8 cellular contexts compared by ENCODE assay signal in the genomic region with DNA sequence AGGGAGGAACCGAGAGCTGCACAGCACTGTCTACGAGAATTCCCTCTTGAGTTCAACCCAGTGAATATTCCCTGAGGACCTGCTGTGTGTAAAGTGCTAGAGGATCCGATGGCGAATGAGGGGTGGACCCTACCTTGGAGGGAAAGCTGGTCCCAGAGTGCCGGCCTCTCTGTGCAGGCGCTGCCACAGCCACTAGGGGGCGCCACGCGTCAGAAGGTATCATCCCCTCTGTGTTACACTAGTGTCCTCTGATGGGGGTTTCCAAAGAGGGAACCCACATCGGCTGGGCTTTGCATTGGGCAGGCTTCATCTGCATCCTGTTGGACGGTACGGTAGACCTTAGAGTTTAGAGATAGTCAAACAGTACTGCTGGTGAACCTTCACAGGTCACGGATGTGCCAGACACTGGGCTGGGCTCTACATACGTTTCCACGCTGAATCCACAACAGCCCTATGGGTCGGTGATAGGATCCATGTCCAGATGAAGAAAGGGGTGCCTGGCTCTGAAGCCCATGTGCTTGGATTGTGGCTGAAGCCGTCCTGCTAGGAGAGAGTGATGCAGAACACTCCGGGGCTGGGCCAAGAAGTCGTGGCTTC. TPM values are rescaled to one million over a fixed set of nuclear protein-coding genes. Genes with fewer than 3 reads are reported as not detected.
DNase-seq lines count a peak whose midpoint lies in the region; ATAC-seq and TF ChIP-seq lines count a peak whose summit lies in the region.

No MANE protein-coding gene starts in this region.

- H4K20me1 ChIP-seq in HCT116 (ENCODE audit: insufficient read depth) = no peaks in the 10 kb centered on the region

- TF ChIP-seq POLR2A in HCT116 (IDR thresholded peaks at IDR 0.05; ENCODE audit: borderline replicate concordance, extremely low read depth, insufficient read depth, insufficient read length) = no peak

- RAD21 ChIA-PET in HCT116 (lab: Charles Lee; ENCODE audit: low non-redundant PET in 1 of 2, low total read pairs in 2 of 2, uncharacterized antibody in 2 of 2, unreplicated experiment in 2 of 2) = no interaction called here

- no TSS peak for BruUV-seq in HCT116 (replicated peaks; lab: Mats Ljungman, UMichigan)

- POLR2A ChIA-PET in HCT116 (lab: Charles Lee) = no interaction called here

- CTCF ChIA-PET in HCT116 (lab: Charles Lee) = interaction anchor here (0.6 to 1.2 kb wide), 3 partner anchors 10 to 16 kb away, joined by 3 to 11 read pairs (median 3); no protein-coding TSS in a partner anchor

- no peak overlapping the region for H2AFZ ChIP-seq in HCT116 (ENCODE audit: low read depth, low read length, poor library complexity, severe bottlenecking)

- no peak overlapping the region for H3K4me3 ChIP-seq in HCT116 (replicated peaks in 1 of 2; ENCODE audit: low read depth in 1 of 2, low read length in 2 of 2)

- no peaks in the 10 kb centered on the region for H3K4me1 ChIP-seq in HCT116 (ENCODE audit: control insufficient read depth in 1 of 2, insufficient read depth in 2 of 2, low read length in 2 of 2)

- H3K9me3 Mint-ChIP-seq in CD14-positive monocyte = no peaks in the 10 kb centered on the region
- no peaks in the 10 kb centered on the region for H3K9me3 Mint-ChIP-seq in T-helper 1 cell treated with Interleukin-12 subunit alpha and Interleukin-12 subunit beta and Interleukin-4 antibody, amounts not matched to agents 30 μg/mL and 1 μg/mL, for 36 hours
- H3K9me3 Mint-ChIP-seq in activated naive CD8-positive, alpha-beta T cell treated with anti-CD3 and anti-CD28 coated beads, Interleukin-2, amount 50 U/mL, for 24 hours = no peaks in the 10 kb centered on the region

- H3K36me3 ChIP-seq in HCT116 (ENCODE audit: control insufficient read depth in 1 of 2, insufficient read depth in 2 of 2, low read length in 2 of 2) = peaks cover 0 to 10% of the 10 kb centered on the region in 2 experiments; a peak in 1 of 4 replicates

- no peaks in the 10 kb centered on the region for H3K9me2 ChIP-seq in HCT116 (ENCODE audit: insufficient read depth)

- DNase-seq in CD14-positive monocyte (ENCODE audit: low spot score) (no peak), HCT116 (ENCODE audit: low read depth, low spot score) (peak; percentile 1), iPS-NIHi7 (ENCODE audit: extremely low spot score) (peak; percentile 93), cortex of kidney (lab: John Stamatoyannopoulos, UW) (no peak)
- peak; percentile 83 for DNase-seq in activated naive CD8-positive, alpha-beta T cell treated with anti-CD3 and anti-CD28 coated beads, Interleukin-2, amount 50 U/mL, for 24 hours
- peak; percentile 52 to 73 for DNase-seq in stimulated activated CD4-positive, alpha-beta T cell treated with anti-CD3 and anti-CD28 coated beads, Interleukin-4, amount 100 ng/mL, for 4 hours

- H3K27ac ChIP-seq in HCT116 (ENCODE audit: low read depth, low read length) = no peak overlapping the region

- H3K4me1 Mint-ChIP-seq in CD14-positive monocyte = peaks cover 7% of the 10 kb centered on the region
- H3K4me1 Mint-ChIP-seq in T-helper 1 cell treated with Interleukin-12 subunit alpha and Interleukin-12 subunit beta and Interleukin-4 antibody, amounts not matched to agents 30 μg/mL and 1 μg/mL, for 36 hours (ENCODE audit: low read depth) = peaks cover 10% of the 10 kb centered on the region
- H3K4me1 Mint-ChIP-seq in activated naive CD8-positive, alpha-beta T cell treated with anti-CD3 and anti-CD28 coated beads, Interleukin-2, amount 50 U/mL, for 24 hours = peaks cover 3% of the 10 kb centered on the region

- H3K27ac Mint-ChIP-seq in CD14-positive monocyte = peak overlapping the region in 2 of 7 donors; percentile 46 to 48
- H3K27ac Mint-ChIP-seq in T-helper 1 cell treated with Interleukin-12 subunit alpha and Interleukin-12 subunit beta and Interleukin-4 antibody, amounts not matched to agents 30 μg/mL and 1 μg/mL, for 36 hours = peak overlapping the region; percentile 65
- H3K27ac Mint-ChIP-seq in activated naive CD8-positive, alpha-beta T cell treated with anti-CD3 and anti-CD28 coated beads, Interleukin-2, amount 50 U/mL, for 24 hours = no peak overlapping the region

- no peak overlapping the region for H3K4me2 ChIP-seq in HCT116 (ENCODE audit: low read length)

- no peaks in the 10 kb centered on the region for H3K9me3 ChIP-seq in HCT116 (ENCODE audit: control insufficient read depth in 1 of 2, insufficient read depth in 1 of 2, low read depth in 1 of 2, low read length in 2 of 2)

- H3K36me3 Mint-ChIP-seq in CD14-positive monocyte = peaks cover 92 to 98% of the 10 kb centered on the region in 2 donors
- peaks cover 51% of the 10 kb centered on the region for H3K36me3 Mint-ChIP-seq in T-helper 1 cell treated with Interleukin-12 subunit alpha and Interleukin-12 subunit beta and Interleukin-4 antibody, amounts not matched to agents 30 μg/mL and 1 μg/mL, for 36 hours (ENCODE audit: low read depth)
- peaks cover 6% of the 10 kb centered on the region for H3K36me3 Mint-ChIP-seq in activated naive CD8-positive, alpha-beta T cell treated with anti-CD3 and anti-CD28 coated beads, Interleukin-2, amount 50 U/mL, for 24 hours (ENCODE audit: low read depth)

- no peak overlapping the region for H3K9ac ChIP-seq in HCT116 (ENCODE audit: low read length)

- intact Hi-C loops in CD14-positive monocyte (cut with micrococcal nuclease) (no loop called here), HCT116 (cut with micrococcal nuclease) (no loop called here)

- ATAC-seq in HCT116 (peak; percentile 92), HG02970 (IDR thresholded peaks at IDR 0.05; ENCODE audit: low FRiP score, unreplicated experiment) (no peak)
- ATAC-seq in activated naive CD8-positive, alpha-beta T cell treated with anti-CD3 and anti-CD28 coated beads, Interleukin-2, amount 50 U/mL, for 24 hours = peak; percentile 67

- TF ChIP-seq RAD21 in HCT116 (IDR thresholded peaks at IDR 0.05; ENCODE audit: low read depth) = peak; percentile 54

- H3K4me3 Mint-ChIP-seq in CD14-positive monocyte = no peak overlapping the region
- no peak overlapping the region for H3K4me3 Mint-ChIP-seq in T-helper 1 cell treated with Interleukin-12 subunit alpha and Interleukin-12 subunit beta and Interleukin-4 antibody, amounts not matched to agents 30 μg/mL and 1 μg/mL, for 36 hours
- no peak overlapping the region for H3K4me3 Mint-ChIP-seq in activated naive CD8-positive, alpha-beta T cell treated with anti-CD3 and anti-CD28 coated beads, Interleukin-2, amount 50 U/mL, for 24 hours

- peaks cover 0 to 3% (median 0%) of the 10 kb centered on the region in 3 donors for H3K27me3 Mint-ChIP-seq in CD14-positive monocyte (ENCODE audit: low read depth in 3 of 3)
- H3K27me3 Mint-ChIP-seq in T-helper 1 cell treated with Interleukin-12 subunit alpha and Interleukin-12 subunit beta and Interleukin-4 antibody, amounts not matched to agents 30 μg/mL and 1 μg/mL, for 36 hours (ENCODE audit: low read depth) = no peaks in the 10 kb centered on the region
- no peaks in the 10 kb centered on the region for H3K27me3 Mint-ChIP-seq in activated naive CD8-positive, alpha-beta T cell treated with anti-CD3 and anti-CD28 coated beads, Interleukin-2, amount 50 U/mL, for 24 hours

- no peaks in the 10 kb centered on the region for H3K79me2 ChIP-seq in HCT116 (ENCODE audit: insufficient read depth, low read length)

- no peaks in the 10 kb centered on the region for H3K27me3 ChIP-seq in HCT116 (ENCODE audit: insufficient read depth, low read length)

- TF ChIP-seq CTCF in CD14-positive monocyte (IDR thresholded peaks at IDR 0.05) (peak; percentile 96), HCT116 (IDR thresholded peaks at IDR 0.05 in 2 of 3, conservative IDR thresholded peaks at IDR 0.05 in 1 of 3; ENCODE audit: borderline replicate concordance in 1 of 3, insufficient read depth in 1 of 3, low read depth in 2 of 3, low read length in 2 of 3) (peak; percentile 68 to 99 (median 97))

TF ChIP-seq in HCT116, 20 proteins besides CTCF, POLR2A, EP300 and RAD21:
- TF ChIP-seq JUND (IDR thresholded peaks at IDR 0.05) (no peak), CBX3 (IDR thresholded peaks at IDR 0.05; ENCODE audit: low read depth) (no peak), EZH2phosphoT487 (IDR thresholded peaks at IDR 0.05; ENCODE audit: borderline replicate concordance) (no peak), YY1 (IDR thresholded peaks at IDR 0.05; ENCODE audit: extremely low read depth, insufficient replicate concordance, low read depth, low read length) (no peak), CEBPB (IDR thresholded peaks at IDR 0.05; ENCODE audit: low read depth) (no peak)
- TF ChIP-seq, protein P1, sequence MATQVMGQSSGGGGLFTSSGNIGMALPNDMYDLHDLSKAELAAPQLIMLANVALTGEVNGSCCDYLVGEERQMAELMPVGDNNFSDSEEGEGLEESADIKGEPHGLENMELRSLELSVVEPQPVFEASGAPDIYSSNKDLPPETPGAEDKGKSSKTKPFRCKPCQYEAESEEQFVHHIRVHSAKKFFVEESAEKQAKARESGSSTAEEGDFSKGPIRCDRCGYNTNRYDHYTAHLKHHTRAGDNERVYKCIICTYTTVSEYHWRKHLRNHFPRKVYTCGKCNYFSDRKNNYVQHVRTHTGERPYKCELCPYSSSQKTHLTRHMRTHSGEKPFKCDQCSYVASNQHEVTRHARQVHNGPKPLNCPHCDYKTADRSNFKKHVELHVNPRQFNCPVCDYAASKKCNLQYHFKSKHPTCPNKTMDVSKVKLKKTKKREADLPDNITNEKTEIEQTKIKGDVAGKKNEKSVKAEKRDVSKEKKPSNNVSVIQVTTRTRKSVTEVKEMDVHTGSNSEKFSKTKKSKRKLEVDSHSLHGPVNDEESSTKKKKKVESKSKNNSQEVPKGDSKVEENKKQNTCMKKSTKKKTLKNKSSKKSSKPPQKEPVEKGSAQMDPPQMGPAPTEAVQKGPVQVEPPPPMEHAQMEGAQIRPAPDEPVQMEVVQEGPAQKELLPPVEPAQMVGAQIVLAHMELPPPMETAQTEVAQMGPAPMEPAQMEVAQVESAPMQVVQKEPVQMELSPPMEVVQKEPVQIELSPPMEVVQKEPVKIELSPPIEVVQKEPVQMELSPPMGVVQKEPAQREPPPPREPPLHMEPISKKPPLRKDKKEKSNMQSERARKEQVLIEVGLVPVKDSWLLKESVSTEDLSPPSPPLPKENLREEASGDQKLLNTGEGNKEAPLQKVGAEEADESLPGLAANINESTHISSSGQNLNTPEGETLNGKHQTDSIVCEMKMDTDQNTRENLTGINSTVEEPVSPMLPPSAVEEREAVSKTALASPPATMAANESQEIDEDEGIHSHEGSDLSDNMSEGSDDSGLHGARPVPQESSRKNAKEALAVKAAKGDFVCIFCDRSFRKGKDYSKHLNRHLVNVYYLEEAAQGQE (IDR thresholded peaks at IDR 0.05; ENCODE audit: low read depth) = no peak
- TF ChIP-seq, protein P2, sequence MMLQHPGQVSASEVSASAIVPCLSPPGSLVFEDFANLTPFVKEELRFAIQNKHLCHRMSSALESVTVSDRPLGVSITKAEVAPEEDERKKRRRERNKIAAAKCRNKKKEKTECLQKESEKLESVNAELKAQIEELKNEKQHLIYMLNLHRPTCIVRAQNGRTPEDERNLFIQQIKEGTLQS (IDR thresholded peaks at IDR 0.05) = no peak

RNA-seq across cellular contexts. Expression of a gene that starts 39.0 kb away (rescaled TPM):
- polyA plus RNA-seq in CD14-positive monocyte = 10 to 100 TPM; 39.0 to 42.9 TPM
- 18.6 TPM for total RNA-seq in HCT116 (2021; ENCODE audit: unreplicated experiment)
- 15.1 and 18.6 TPM in 2 replicates for polyA plus RNA-seq in HCT116 (2012)

RNA-seq across cellular contexts. Expression of a gene that starts 39.1 kb away (rescaled TPM):
- 10 to 100 TPM; 62.8 to 72.0 TPM for polyA plus RNA-seq in CD14-positive monocyte
- 33.0 TPM for total RNA-seq in HCT116 (2021; ENCODE audit: unreplicated experiment)
- polyA plus RNA-seq in HCT116 (2012) = 17.8 and 21.7 TPM in 2 replicates

Comparison
In these comparisons a context has a peak if more than half of its experiments do, and no peak if none do; other contexts are left out.
1. DNase-seq: peak in HCT116 (single experiment), activated naive CD8-positive, alpha-beta T cell treated with anti-CD3 and anti-CD28 coated beads, Interleukin-2, amount 50 U/mL, for 24 hours (single experiment), iPS-NIHi7 (single experiment) and stimulated activated CD4-positive, alpha-beta T cell treated with anti-CD3 and anti-CD28 coated beads, Interleukin-4, amount 100 ng/mL, for 4 hours (2 of 2); none in CD14-positive monocyte (single experiment) and cortex of kidney (single experiment).